Comparison of ENCODE assay signal across 1 cellular context in the genomic region with DNA sequence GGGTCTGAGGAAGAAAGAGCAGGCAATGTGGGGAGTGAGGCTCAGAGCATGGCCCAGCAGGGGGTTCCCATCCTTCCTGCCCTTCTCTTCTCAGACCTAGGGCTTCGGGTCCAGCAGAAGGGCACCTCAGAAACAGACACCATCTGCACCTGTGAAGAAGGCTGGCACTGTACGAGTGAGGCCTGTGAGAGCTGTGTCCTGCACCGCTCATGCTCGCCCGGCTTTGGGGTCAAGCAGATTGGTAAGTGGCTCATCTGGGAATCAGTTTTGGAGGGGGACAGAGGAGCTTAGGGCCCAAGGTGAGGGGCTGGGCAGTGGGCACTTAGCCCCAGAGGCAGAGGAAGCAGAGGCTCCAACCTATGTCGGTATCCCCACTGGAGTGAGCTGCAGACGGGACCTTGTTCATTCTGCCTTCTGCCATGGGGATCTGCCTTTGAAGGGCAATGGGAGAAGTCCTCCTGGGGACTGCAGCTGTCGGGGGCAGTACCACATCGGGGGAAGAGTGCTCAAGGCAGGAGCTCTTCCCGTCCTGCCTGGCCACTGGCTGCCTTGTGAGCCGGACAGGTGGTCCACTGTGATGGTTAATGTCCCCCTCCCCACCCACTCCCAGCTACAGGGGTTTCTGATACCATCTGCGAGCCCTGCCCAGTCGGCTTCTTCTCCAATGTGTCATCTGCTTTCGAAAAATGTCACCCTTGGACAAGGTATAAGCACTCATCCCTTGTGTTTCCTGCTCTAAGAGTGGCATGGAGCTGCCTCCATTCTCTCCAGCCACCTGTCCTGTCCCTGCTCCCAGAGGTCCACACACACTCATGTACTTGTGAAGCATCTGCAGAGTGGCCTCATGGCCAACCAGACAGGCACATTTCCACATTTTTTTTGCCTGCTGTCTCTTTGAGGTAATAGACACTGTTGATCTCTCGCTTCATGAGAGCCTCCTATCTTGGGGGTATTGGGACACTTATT.
TF ChIP-seq lines count a peak whose summit lies in the region.

No MANE protein-coding gene starts in this region.

TF ChIP-seq in SK-N-SH, 30 proteins besides CTCF, POLR2A, EP300 and RAD21 (continued from another document):
- no peak for TF ChIP-seq RCOR1 (IDR thresholded peaks at IDR 0.05; ENCODE audit: low read length)
- TF ChIP-seq EZH2phosphoT487 (IDR thresholded peaks at IDR 0.05; ENCODE audit: borderline replicate concordance, low read depth): no peak
- no peak for TF ChIP-seq YY1 (IDR thresholded peaks at IDR 0.05; ENCODE audit: low read depth)
- TF ChIP-seq, protein P1, sequence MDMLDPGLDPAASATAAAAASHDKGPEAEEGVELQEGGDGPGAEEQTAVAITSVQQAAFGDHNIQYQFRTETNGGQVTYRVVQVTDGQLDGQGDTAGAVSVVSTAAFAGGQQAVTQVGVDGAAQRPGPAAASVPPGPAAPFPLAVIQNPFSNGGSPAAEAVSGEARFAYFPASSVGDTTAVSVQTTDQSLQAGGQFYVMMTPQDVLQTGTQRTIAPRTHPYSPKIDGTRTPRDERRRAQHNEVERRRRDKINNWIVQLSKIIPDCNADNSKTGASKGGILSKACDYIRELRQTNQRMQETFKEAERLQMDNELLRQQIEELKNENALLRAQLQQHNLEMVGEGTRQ (IDR thresholded peaks at IDR 0.05; ENCODE audit: borderline replicate concordance, low read depth, low read length): no peak
